Comparison of ENCODE assay signal across 8 cellular contexts in genomic region chrX:46587158-46587557, GRCh38. TPM values are rescaled to one million over a fixed set of nuclear protein-coding genes. Genes with fewer than 3 reads are reported as not detected.
DNase-seq lines count a peak whose midpoint lies in the region; ATAC-seq and TF ChIP-seq lines count a peak whose summit lies in the region.

No MANE protein-coding gene starts in this region.

- no peak for TF ChIP-seq CTCF in hepatocyte (IDR thresholded peaks at IDR 0.05; ENCODE audit: poor library complexity)

- H3K4me3 Mint-ChIP-seq in activated CD8-positive, alpha-beta T cell treated with anti-CD3 and anti-CD28 coated beads, Interleukin-2, amount 10 ng/mL, durations not matched to agents 7 days and 5 days, result no peak overlapping the region

- H3K4me2 ChIP-seq in hepatocyte, result no peak overlapping the region

- H3K36me3 Mint-ChIP-seq in activated CD8-positive, alpha-beta T cell treated with anti-CD3 and anti-CD28 coated beads, Interleukin-2, amount 10 ng/mL, durations not matched to agents 7 days and 5 days (ENCODE audit: low read depth), result peaks cover 9% of the 10 kb centered on the region

- peaks cover 30% of the 10 kb centered on the region for H3K4me1 Mint-ChIP-seq in activated CD8-positive, alpha-beta T cell treated with anti-CD3 and anti-CD28 coated beads, Interleukin-2, amount 10 ng/mL, durations not matched to agents 7 days and 5 days (ENCODE audit: low read depth)

- ATAC-seq in GM18520 (IDR thresholded peaks at IDR 0.05; ENCODE audit: unreplicated experiment) (peak; percentile 58), HG02678 (IDR thresholded peaks at IDR 0.05; ENCODE audit: unreplicated experiment) (peak; percentile 66), HG03175 (IDR thresholded peaks at IDR 0.05; ENCODE audit: unreplicated experiment) (no peak)
- ATAC-seq in activated CD8-positive, alpha-beta T cell treated with anti-CD3 and anti-CD28 coated beads, Interleukin-2, amount 10 ng/mL, durations not matched to agents 7 days and 5 days, result peak; percentile 33

- H4K20me1 ChIP-seq in hepatocyte (ENCODE audit: insufficient read depth, poor library complexity, severe bottlenecking), result no peaks in the 10 kb centered on the region

- no peak overlapping the region for H2AFZ ChIP-seq in hepatocyte

- H3K27ac ChIP-seq in muscle layer of duodenum (ENCODE audit: low read length) (peak overlapping the region; percentile 72), hepatocyte (no peak overlapping the region)

- no peaks in the 10 kb centered on the region for H3K9me3 Mint-ChIP-seq in activated CD8-positive, alpha-beta T cell treated with anti-CD3 and anti-CD28 coated beads, Interleukin-2, amount 10 ng/mL, durations not matched to agents 7 days and 5 days (ENCODE audit: insufficient read depth)

- H3K9me3 ChIP-seq in muscle layer of duodenum (ENCODE audit: control insufficient read depth in 1 of 2, low read length in 2 of 2) (no peaks in the 10 kb centered on the region), hepatocyte (ENCODE audit: low read depth) (no peaks in the 10 kb centered on the region)

- CTCF ChIA-PET in activated CD8-positive, alpha-beta T cell treated with anti-CD3 and anti-CD28 coated beads, Interleukin-2, amount 10 ng/mL, durations not matched to agents 7 days and 5 days (lab: Charles Lee), result interaction anchor here (0.9 to 1.7 kb wide), 4 partner anchors 11 to 100 kb away, joined by 3 to 7 read pairs (median 6); no protein-coding TSS in a partner anchor

- no peaks in the 10 kb centered on the region for H3K9me2 ChIP-seq in hepatocyte (replicated peaks; ENCODE audit: insufficient read depth)

- H3K4me3 ChIP-seq in muscle layer of duodenum (ENCODE audit: low read depth in 1 of 2, low read length in 2 of 2) (no peak overlapping the region), hepatocyte (no peak overlapping the region)

- H3K36me3 ChIP-seq in muscle layer of duodenum (ENCODE audit: control insufficient read depth in 1 of 2, insufficient read depth in 2 of 2, low read length in 2 of 2), result no peaks in the 10 kb centered on the region
- H3K36me3 ChIP-seq in hepatocyte (replicated peaks; ENCODE audit: insufficient read depth, low read depth), result no peaks in the 10 kb centered on the region

- H3K27ac Mint-ChIP-seq in activated CD8-positive, alpha-beta T cell treated with anti-CD3 and anti-CD28 coated beads, Interleukin-2, amount 10 ng/mL, durations not matched to agents 7 days and 5 days, result peak overlapping the region; percentile 61

- H3K4me1 ChIP-seq in muscle layer of duodenum (ENCODE audit: control insufficient read depth in 1 of 2, insufficient read depth in 2 of 2, low read length in 2 of 2) (peaks cover 0 to 3% of the 10 kb centered on the region in 2 donors), hepatocyte (ENCODE audit: insufficient read depth) (no peaks in the 10 kb centered on the region)

- no peaks in the 10 kb centered on the region for H3K79me2 ChIP-seq in hepatocyte

- 68% methylated on average over 5 of the region's 5 CpGs for WGBS in hepatocyte (ENCODE audit: low lambda C conversion rate, missing lambda C conversion rate)

- DNase-seq in activated CD8-positive, alpha-beta T cell treated with anti-CD3 and anti-CD28 coated beads, Interleukin-2, amount 10 ng/mL, durations not matched to agents 7 days and 5 days, result no peak
- DNase-seq in NCI-H345 treated with DMSO at 0.1 percent for 48 hours (lab: John Stamatoyannopoulos, UW; ENCODE audit: unreplicated experiment), result no peak
- DNase-seq in putamen (ENCODE audit: low spot score), result no peak
- DNase-seq in hepatocyte (ENCODE audit: low spot score), result no peak

- H3K27me3 ChIP-seq in muscle layer of duodenum (ENCODE audit: low read depth, low read length), result no peaks in the 10 kb centered on the region
- no peaks in the 10 kb centered on the region for H3K27me3 ChIP-seq in hepatocyte

- no peaks in the 10 kb centered on the region for H3K27me3 Mint-ChIP-seq in activated CD8-positive, alpha-beta T cell treated with anti-CD3 and anti-CD28 coated beads, Interleukin-2, amount 10 ng/mL, durations not matched to agents 7 days and 5 days (ENCODE audit: low read depth)

- POLR2A ChIA-PET in activated CD8-positive, alpha-beta T cell treated with anti-CD3 and anti-CD28 coated beads, Interleukin-2, amount 10 ng/mL, durations not matched to agents 7 days and 5 days (lab: Charles Lee), result interaction anchor here (1.0 kb wide), 1 partner anchor 11 kb away, joined by 4 read pairs; no protein-coding TSS in a partner anchor

RNA-seq across cellular contexts. Expression of gene CHST7, which starts 13.6 kb away (rescaled TPM):
- 1 to 10 TPM; 5.4 to 6.5 TPM for total RNA-seq in activated CD8-positive, alpha-beta T cell treated with anti-CD3 and anti-CD28 coated beads, Interleukin-2, amount 10 ng/mL, durations not matched to agents 7 days and 5 days
- total RNA-seq in hepatocyte, result 5.5 and 5.6 TPM in 2 replicates
- polyA plus RNA-seq in hepatocyte, result 2.3 and 7.8 TPM in 2 replicates

RNA-seq across cellular contexts. Expression of gene ZNF674, which starts 41.9 kb away (rescaled TPM):
- 1 to 10 TPM; 3.2 to 4.1 TPM for total RNA-seq in activated CD8-positive, alpha-beta T cell treated with anti-CD3 and anti-CD28 coated beads, Interleukin-2, amount 10 ng/mL, durations not matched to agents 7 days and 5 days
- 3.3 and 4.8 TPM in 2 replicates for total RNA-seq in hepatocyte
- 2.2 and 2.5 TPM in 2 replicates for polyA plus RNA-seq in hepatocyte
